18 cellular contexts compared by ENCODE assay signal in genomic region chr1:15051898-15052528, GRCh38.
A peak's percentile ranks its signal among the peaks of the same experiment; 100 is the strongest.
DNase-seq lines count a peak whose midpoint lies in the region; ATAC-seq and TF ChIP-seq lines count a peak whose summit lies in the region.
"Had no signal": no experiment of that assay in that cellular context is flagged by ENCODE, and none has a peak within 500 bp of the region (broad histone marks: within the 10 kb centered on the region; RNA-seq: fewer than 3 reads in every experiment).

No MANE protein-coding gene starts in this region.

- H3K9me3 ChIP-seq in IMR-90 (ENCODE audit: control insufficient read depth, insufficient read depth, low read length): no peaks in the 10 kb centered on the region

- peaks cover 3 to 11% of the 10 kb centered on the region in 2 experiments; a peak in 3 of 4 replicates for H3K79me1 ChIP-seq in IMR-90 (ENCODE audit: low read depth in 1 of 2, low read length in 2 of 2)

- H3K36me3 Mint-ChIP-seq in endothelial cell (ENCODE audit: low read depth, unreplicated experiment) (peaks cover 1% of the 10 kb centered on the region), HFFc6 (ENCODE audit: low read depth) (no peaks in the 10 kb centered on the region)
- H3K36me3 Mint-ChIP-seq: CD4-positive, alpha-beta memory T cell had no signal

- intact Hi-C loops in IMR-90 (cut with micrococcal nuclease): no loop called here

- H3K27ac ChIP-seq in IMR-90 (ENCODE audit: insufficient read depth, low read length): no peak overlapping the region
- H3K27ac ChIP-seq: HL-60 had no signal

- H3K4me3 ChIP-seq in AG10803 (ENCODE audit: low read length) (no peak overlapping the region), IMR-90 (ENCODE audit: insufficient read depth, low read depth, low read length) (no peak overlapping the region)

- H3K36me3 ChIP-seq in IMR-90 (ENCODE audit: control insufficient read depth, insufficient read depth, low read length): peaks cover 15% of the 10 kb centered on the region; the same call in 1 of the 2 replicates

- no peak overlapping the region for H2AFZ ChIP-seq in IMR-90 (replicated peaks; ENCODE audit: low read length, poor library complexity)

- no peak overlapping the region for H3K9ac ChIP-seq in IMR-90 (ENCODE audit: low read depth, low read length)

- H3K4me1 ChIP-seq in IMR-90 (ENCODE audit: control insufficient read depth, insufficient read depth, low read length): no peaks in the 10 kb centered on the region

- POLR2A ChIA-PET in IMR-90 (lab: Charles Lee; ENCODE audit: unreplicated experiment): no interaction called here
- POLR2A ChIA-PET in HEK293T (lab: Yijun Ruan, JAX): no interaction called here

- H2AK9ac ChIP-seq in IMR-90 (replicated peaks; ENCODE audit: low read depth, low read length, poor library complexity): no peak overlapping the region

- no peak overlapping the region for H3K18ac ChIP-seq in IMR-90 (ENCODE audit: low read depth, low read length)

- H3K27me3 Mint-ChIP-seq in endothelial cell (ENCODE audit: unreplicated experiment) (peaks cover 5% of the 10 kb centered on the region), HFFc6 (ENCODE audit: insufficient read depth) (peaks cover 3% of the 10 kb centered on the region)
- H3K27me3 Mint-ChIP-seq: CD4-positive, alpha-beta memory T cell had no signal

- no peaks in the 10 kb centered on the region for H3K9me1 ChIP-seq in IMR-90 (ENCODE audit: insufficient read depth, low read length)

- no peaks in the 10 kb centered on the region for H3K4me1 Mint-ChIP-seq in endothelial cell (ENCODE audit: unreplicated experiment)
- H3K4me1 Mint-ChIP-seq in HFFc6 (ENCODE audit: low read depth): peaks cover 9% of the 10 kb centered on the region
- H3K4me1 Mint-ChIP-seq: CD4-positive, alpha-beta memory T cell had no signal

- no peak overlapping the region for H3K14ac ChIP-seq in IMR-90 (replicated peaks; ENCODE audit: low read depth, low read length)

- H3K4ac ChIP-seq in IMR-90 (ENCODE audit: low read depth, low read length): no peak overlapping the region

- CTCF ChIA-PET in IMR-90 (lab: Yijun Ruan, JAX) (no interaction called here), HEK293T (lab: Yijun Ruan, JAX) (no interaction called here)

- H4K8ac ChIP-seq in IMR-90 (ENCODE audit: low read depth in 2 of 2, low read length in 2 of 2): no peak overlapping the region

- no peak for TF ChIP-seq RAD21 in IMR-90 (IDR thresholded peaks at IDR 0.05; ENCODE audit: low read length)

- ATAC-seq in IMR-90 (ENCODE audit: low read depth): no peak

- no peaks in the 10 kb centered on the region for H3K9me3 Mint-ChIP-seq in endothelial cell (ENCODE audit: unreplicated experiment)
- H3K9me3 Mint-ChIP-seq in HFFc6: no peaks in the 10 kb centered on the region

- H3K56ac ChIP-seq in IMR-90 (ENCODE audit: extremely low read depth, insufficient read depth, low read length): no peak overlapping the region

- in situ Hi-C loops in IMR-90 (cut with MboI; ENCODE audit: low sequenced_read_pairs): no loop called here

- no peak overlapping the region for H2BK20ac ChIP-seq in IMR-90 (ENCODE audit: low read depth, low read length)

- H4K91ac ChIP-seq in IMR-90 (ENCODE audit: insufficient read depth, low read depth, low read length): no peak overlapping the region

- TF ChIP-seq POLR2A in IMR-90 (IDR thresholded peaks at IDR 0.05; ENCODE audit: low read depth, low read length): no peak

- no peak overlapping the region for H2AK5ac ChIP-seq in IMR-90 (ENCODE audit: low read depth, low read length)

- dilution Hi-C loops in IMR-90 (cut with HindIII; ENCODE audit: low sequenced_read_pairs, unreplicated experiment): no loop called here

- no peak overlapping the region for H2BK120ac ChIP-seq in IMR-90 (ENCODE audit: low read depth, low read length)

- no peak overlapping the region for H2BK15ac ChIP-seq in IMR-90 (ENCODE audit: low read depth, low read length)

- BruUV-seq in IMR-90 (replicated peaks; lab: Mats Ljungman, UMichigan): no TSS peak

- no peak overlapping the region for H4K5ac ChIP-seq in IMR-90 (ENCODE audit: low read depth, low read length)

- DNase-seq in AG10803 (ENCODE audit: low read depth): peak; percentile 14
- DNase-seq in IMR-90: peak; percentile 22
- no peak for DNase-seq in endothelial cell (ENCODE audit: low spot score)
- DNase-seq in kidney tubule cell (ENCODE audit: low spot score): peak; percentile 32
- no peak for DNase-seq in HFFc6
- no peak for DNase-seq in DMS79 (lab: John Stamatoyannopoulos, UW)
- no peak for DNase-seq in HEK293T (ENCODE audit: extremely low spot score)
- DNase-seq in AG08395 (ENCODE audit: low spot score): no peak
- DNase-seq: ACHN; Calu3; CD4-positive, alpha-beta memory T cell; DMS53; H7; NCI-H187; NCI-H345; NCI-H526; Right ventricle myocardium superior had no signal

- 94% methylated on average over 2 of the region's 8 CpGs; no CpG with 5 or more reads in 1 of the 2 experiments for WGBS in IMR-90 (ENCODE audit: extremely low coverage in 2 of 2, insufficient read length in 1 of 2), 2 experiments

- TF ChIP-seq CTCF in AG10803 (conservative IDR thresholded peaks at IDR 0.05; ENCODE audit: low read length) (no peak), IMR-90 (conservative IDR thresholded peaks at IDR 0.05; ENCODE audit: low read depth, low read length) (no peak), endothelial cell (IDR thresholded peaks at IDR 0.05; ENCODE audit: unreplicated experiment) (no peak), HFFc6 (IDR thresholded peaks at IDR 0.05) (no peak)

- H3K27me3 ChIP-seq in IMR-90 (ENCODE audit: control insufficient read depth, insufficient read depth, low read length): no peaks in the 10 kb centered on the region

- peaks cover 9% of the 10 kb centered on the region for H4K20me1 ChIP-seq in IMR-90 (ENCODE audit: insufficient read depth, low read length)

- H3K27ac Mint-ChIP-seq in endothelial cell (ENCODE audit: unreplicated experiment): no peak overlapping the region
- no peak overlapping the region for H3K27ac Mint-ChIP-seq in HFFc6
- H3K27ac Mint-ChIP-seq: CD4-positive, alpha-beta memory T cell had no signal

- no peak overlapping the region for H3K23ac ChIP-seq in IMR-90 (ENCODE audit: low read depth, low read length)

- H3K4me3 Mint-ChIP-seq in endothelial cell (ENCODE audit: unreplicated experiment) (peak overlapping the region; percentile 13), HFFc6 (no peak overlapping the region)
- H3K4me3 Mint-ChIP-seq: CD4-positive, alpha-beta memory T cell had no signal

- no peak overlapping the region for H2BK5ac ChIP-seq in IMR-90 (ENCODE audit: low read depth, low read length, poor library complexity, severe bottlenecking)

- H3K4me2 ChIP-seq in IMR-90 (ENCODE audit: low read depth, low read length): no peak overlapping the region

TF ChIP-seq in IMR-90, 13 proteins besides CTCF, POLR2A, EP300 and RAD21:
- no peak for TF ChIP-seq MAZ (IDR thresholded peaks at IDR 0.05; ENCODE audit: borderline replicate concordance, low read depth, low read length)
- no peak for TF ChIP-seq NFE2L2 (IDR thresholded peaks at IDR 0.05; ENCODE audit: low read depth, low read length)
- TF ChIP-seq RFX5 (IDR thresholded peaks at IDR 0.05; ENCODE audit: low read depth, low read length): no peak
- no peak for TF ChIP-seq SMC3 (IDR thresholded peaks at IDR 0.05; ENCODE audit: low read depth, low read length)
- no peak for TF ChIP-seq CEBPB (IDR thresholded peaks at IDR 0.05; ENCODE audit: low read depth, low read length)
- TF ChIP-seq BHLHE40 (IDR thresholded peaks at IDR 0.05; ENCODE audit: low read depth, low read length): no peak

TF ChIP-seq in HEK293T, 16 proteins besides CTCF, POLR2A, EP300 and RAD21:
- TF ChIP-seq L3MBTL2 (conservative IDR thresholded peaks at IDR 0.05) (no peak), ARNT (IDR thresholded peaks at IDR 0.05) (no peak), HDGF (IDR thresholded peaks at IDR 0.05; ENCODE audit: borderline replicate concordance) (no peak)

Comparison
In these comparisons a context has a peak if more than half of its experiments do, and no peak if none do; other contexts are left out.
1. DNase-seq: peak in AG10803 (single experiment), IMR-90 (single experiment) and kidney tubule cell (single experiment); none in endothelial cell (single experiment), HFFc6 (single experiment), DMS79 (single experiment), HEK293T (single experiment) and AG08395 (single experiment).